Comparison of ENCODE assay signal across 17 cellular contexts in genomic region chr2:65159921-65160320, GRCh38. TPM values are rescaled to one million over a fixed set of nuclear protein-coding genes. Genes with fewer than 3 reads are reported as not detected.
A peak's percentile ranks its signal among the peaks of the same experiment; 100 is the strongest.
DNase-seq lines count a peak whose midpoint lies in the region; TF ChIP-seq lines count a peak whose summit lies in the region.
"Had no signal": no experiment of that assay in that cellular context is flagged by ENCODE, and none has a peak within 500 bp of the region (broad histone marks: within the 10 kb centered on the region; RNA-seq: fewer than 3 reads in every experiment).

No MANE protein-coding gene starts in this region.

- peaks cover 10% of the 10 kb centered on the region for H3K4me1 ChIP-seq in OCI-LY3 (ENCODE audit: low read length)

- no peak overlapping the region for H3K9ac ChIP-seq in OCI-LY3 (ENCODE audit: low read length)

- H3K9me3 Mint-ChIP-seq in activated CD4-positive, alpha-beta T cell treated with anti-CD3 and anti-CD28 coated beads, Interleukin-2, amount 10 ng/mL, durations not matched to agents 24 days and 14 days: no peaks in the 10 kb centered on the region
- H3K9me3 Mint-ChIP-seq: brain; stimulated activated memory B cell treated with anti-CD40 and anti-IgM and Interleukin-4, amounts not matched to agents 10 μg/mL and 1 μg/mL and 100 μg/mL, for 72 hours had no signal

- intact Hi-C loops in activated CD4-positive, alpha-beta T cell treated with anti-CD3 and anti-CD28 coated beads, Interleukin-2, amount 10 ng/mL, durations not matched to agents 24 days and 14 days (cut with micrococcal nuclease): no loop called here

- peak overlapping the region; percentile 1 for H3K4me3 Mint-ChIP-seq in activated CD4-positive, alpha-beta T cell treated with anti-CD3 and anti-CD28 coated beads, Interleukin-2, amount 10 ng/mL, durations not matched to agents 24 days and 14 days
- H3K4me3 Mint-ChIP-seq: brain; stimulated activated memory B cell treated with anti-CD40 and anti-IgM and Interleukin-4, amounts not matched to agents 10 μg/mL and 1 μg/mL and 100 μg/mL, for 72 hours had no signal

- H3K27ac Mint-ChIP-seq in activated CD4-positive, alpha-beta T cell treated with anti-CD3 and anti-CD28 coated beads, Interleukin-2, amount 10 ng/mL, durations not matched to agents 24 days and 14 days: peak overlapping the region; percentile 14
- H3K27ac Mint-ChIP-seq: brain; stimulated activated memory B cell treated with anti-CD40 and anti-IgM and Interleukin-4, amounts not matched to agents 10 μg/mL and 1 μg/mL and 100 μg/mL, for 72 hours had no signal

- no peaks in the 10 kb centered on the region for H3K27me3 Mint-ChIP-seq in activated CD4-positive, alpha-beta T cell treated with anti-CD3 and anti-CD28 coated beads, Interleukin-2, amount 10 ng/mL, durations not matched to agents 24 days and 14 days
- H3K27me3 Mint-ChIP-seq: brain had no signal

- peaks cover 14% of the 10 kb centered on the region for H3K4me1 Mint-ChIP-seq in activated CD4-positive, alpha-beta T cell treated with anti-CD3 and anti-CD28 coated beads, Interleukin-2, amount 10 ng/mL, durations not matched to agents 24 days and 14 days

- H3K36me3 ChIP-seq in OCI-LY3 (replicated peaks; ENCODE audit: low read depth, low read length) (no peaks in the 10 kb centered on the region), brain microvascular endothelial cell (replicated peaks) (no peaks in the 10 kb centered on the region)
- H3K36me3 ChIP-seq: left ventricle myocardium inferior, sigmoid colon, vagina had no signal

- no peaks in the 10 kb centered on the region for H3K79me2 ChIP-seq in OCI-LY3 (ENCODE audit: low read length)

- DNase-seq in activated CD4-positive, alpha-beta T cell treated with anti-CD3 and anti-CD28 coated beads, Interleukin-2, amount 10 ng/mL, durations not matched to agents 24 days and 14 days: peak; percentile 60
- DNase-seq in activated CD4-positive, alpha-beta T cell treated with anti-CD3 and anti-CD28 coated beads for 1 hour: no peak
- DNase-seq in GF-D8 (lab: John Stamatoyannopoulos, UW): peak; percentile 72
- DNase-seq in medulla oblongata (ENCODE audit: extremely low spot score): peak; percentile 45
- no peak for DNase-seq in brain microvascular endothelial cell
- DNase-seq in NK-92 treated with Interleukin-12 subunit alpha and Interleukin-12 subunit beta, amount 100 ng/mL, for 24 hours (lab: John Stamatoyannopoulos, UW): no peak
- no peak for DNase-seq in mesenteric fat pad (ENCODE audit: low spot score)
- DNase-seq: COR-L47; effector CD4-positive, alpha-beta T cell; left ventricle myocardium inferior; NCI-H1417; sigmoid colon had no signal

- H3K4me2 ChIP-seq in OCI-LY3 (ENCODE audit: low read length): no peak overlapping the region
- H3K4me2 ChIP-seq: A549 had no signal

- H3K27ac ChIP-seq in OCI-LY3 (ENCODE audit: low read length) (no peak overlapping the region), brain microvascular endothelial cell (no peak overlapping the region)
- H3K27ac ChIP-seq: A549, left ventricle myocardium inferior, sigmoid colon, vagina had no signal

- H4K20me1 ChIP-seq in OCI-LY3 (ENCODE audit: insufficient read depth, low read length): no peaks in the 10 kb centered on the region

- in situ Hi-C loops in brain microvascular endothelial cell (cut with HindIII; ENCODE audit: low pct_ligation_motif_present, low sequenced_read_pairs): no loop called here

- peak overlapping the region; percentile 91 for H2AFZ ChIP-seq in OCI-LY3 (ENCODE audit: low read depth, low read length)

- no peaks in the 10 kb centered on the region for H3K36me3 Mint-ChIP-seq in activated CD4-positive, alpha-beta T cell treated with anti-CD3 and anti-CD28 coated beads, Interleukin-2, amount 10 ng/mL, durations not matched to agents 24 days and 14 days (ENCODE audit: low read depth)
- H3K36me3 Mint-ChIP-seq: brain; stimulated activated memory B cell treated with anti-CD40 and anti-IgM and Interleukin-4, amounts not matched to agents 10 μg/mL and 1 μg/mL and 100 μg/mL, for 72 hours had no signal

- no peaks in the 10 kb centered on the region for H3K27me3 ChIP-seq in OCI-LY3 (ENCODE audit: low read depth, low read length)
- no peaks in the 10 kb centered on the region for H3K27me3 ChIP-seq in brain microvascular endothelial cell (replicated peaks)
- H3K27me3 ChIP-seq: sigmoid colon, vagina had no signal

- no peaks in the 10 kb centered on the region for H3K9me3 ChIP-seq in OCI-LY3 (ENCODE audit: insufficient read depth, low read length)
- H3K9me3 ChIP-seq: A549, left ventricle myocardium inferior, sigmoid colon, vagina had no signal

- TF ChIP-seq CTCF in OCI-LY3 (IDR thresholded peaks at IDR 0.05; ENCODE audit: low read depth, low read length) (no peak), brain microvascular endothelial cell (IDR thresholded peaks at IDR 0.05; ENCODE audit: low read depth, low read length, missing control alignments) (no peak)

- H3K4me3 ChIP-seq in OCI-LY3 (ENCODE audit: low read length) (no peak overlapping the region), brain microvascular endothelial cell (ENCODE audit: low read depth, low read length) (no peak overlapping the region)
- H3K4me3 ChIP-seq: A549, left ventricle myocardium inferior, sigmoid colon, vagina had no signal

RNA-seq across cellular contexts. Expression of gene RAB1A, which starts 30.0 kb away (rescaled TPM):
- 79.9 and 81.1 TPM in 2 replicates for total RNA-seq in activated CD4-positive, alpha-beta T cell treated with anti-CD3 and anti-CD28 coated beads, Interleukin-2, amount 10 ng/mL, durations not matched to agents 24 days and 14 days
- 216 TPM for total RNA-seq in mesenteric fat pad

Comparison
In these comparisons a context has a peak if more than half of its experiments do, and no peak if none do; other contexts are left out.
1. DNase-seq: peak in activated CD4-positive, alpha-beta T cell treated with anti-CD3 and anti-CD28 coated beads, Interleukin-2, amount 10 ng/mL, durations not matched to agents 24 days and 14 days (single experiment), GF-D8 (single experiment) and medulla oblongata (single experiment); none in activated CD4-positive, alpha-beta T cell treated with anti-CD3 and anti-CD28 coated beads for 1 hour (single experiment), brain microvascular endothelial cell (single experiment), NK-92 treated with Interleukin-12 subunit alpha and Interleukin-12 subunit beta, amount 100 ng/mL, for 24 hours (single experiment) and mesenteric fat pad (single experiment).